Comparison of ENCODE assay signal across 19 cellular contexts in the genomic region with DNA sequence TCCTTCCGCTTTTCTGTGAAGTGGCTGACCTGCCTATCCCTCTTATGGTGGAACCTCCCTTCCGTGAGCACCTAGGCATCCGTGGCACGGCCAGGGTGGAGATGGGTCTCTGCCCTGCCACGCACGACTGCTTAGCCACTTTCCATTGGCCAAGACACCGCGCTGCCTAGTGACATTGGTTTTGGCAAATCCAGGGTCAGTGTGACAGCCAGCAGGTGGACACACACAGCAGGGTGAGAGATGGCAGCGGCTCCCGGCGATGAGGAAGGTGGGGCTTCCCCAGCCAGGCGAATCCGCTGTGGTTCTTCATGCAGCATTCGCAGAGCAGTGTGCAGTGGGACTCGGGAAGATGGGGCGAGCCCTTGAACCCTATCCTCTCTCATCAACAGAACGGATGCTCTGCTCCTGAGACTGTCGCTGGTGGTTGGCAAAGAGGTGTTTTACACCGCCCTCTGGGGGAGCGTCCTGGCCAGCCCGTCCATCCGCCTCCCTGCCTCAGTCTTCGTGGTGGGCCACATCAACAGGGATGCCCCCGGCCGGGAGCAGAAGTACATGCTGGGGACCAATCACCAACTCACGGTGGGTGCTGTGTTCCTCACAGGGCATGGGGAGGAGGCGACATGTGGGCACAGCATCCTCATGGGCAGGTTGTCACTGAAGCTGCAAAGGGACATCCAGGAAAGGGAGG. TPM values are rescaled to one million over a fixed set of nuclear protein-coding genes. Genes with fewer than 3 reads are reported as not detected.
A peak's percentile ranks its signal among the peaks of the same experiment; 100 is the strongest.
DNase-seq lines count a peak whose midpoint lies in the region; ATAC-seq and TF ChIP-seq lines count a peak whose summit lies in the region.
"Had no signal": no experiment of that assay in that cellular context is flagged by ENCODE, and none has a peak within 500 bp of the region (broad histone marks: within the 10 kb centered on the region; RNA-seq: fewer than 3 reads in every experiment).

No MANE protein-coding gene starts in this region.

- in situ Hi-C loops in Panc1 (cut with HindIII; ENCODE audit: low pct_unique_long_range_greater_than_20kb, low sequenced_read_pairs), result no loop called here

- H3K79me1 ChIP-seq in trophoblast cell (ENCODE audit: low read length), result peaks cover 30% of the 10 kb centered on the region

- H2AFZ ChIP-seq in trophoblast cell (ENCODE audit: insufficient read depth, low read length, poor library complexity), result no peak overlapping the region

- intact Hi-C loops in activated CD4-positive, alpha-beta memory T cell treated with anti-CD3 and anti-CD28 coated beads for 36 hours (cut with micrococcal nuclease), result loop anchor here (1.0 kb wide), 2 partner anchors 55 to 67 kb away; no protein-coding TSS in a partner anchor
- intact Hi-C loops in Panc1 (cut with micrococcal nuclease; ENCODE audit: unreplicated experiment), result loop anchor here (1.0 kb wide), 1 partner anchor 67 kb away; no protein-coding TSS in a partner anchor

- H3K79me2 ChIP-seq in trophoblast cell (ENCODE audit: control insufficient read depth, insufficient read depth, low read length, poor library complexity), result peaks cover 2% of the 10 kb centered on the region

- DNase-seq in activated CD4-positive, alpha-beta memory T cell treated with anti-CD3 and anti-CD28 coated beads, Interleukin-2, amount 10 ng/mL, durations not matched to agents 7 days and 5 days, result no peak
- no peak for DNase-seq in activated CD4-positive, alpha-beta memory T cell treated with anti-CD3 and anti-CD28 coated beads for 36 hours
- DNase-seq in Panc1 (ENCODE audit: low read depth, low spot score), result no peak
- DNase-seq in cerebellum (ENCODE audit: low spot score), result peak; percentile 74
- DNase-seq in trophoblast cell, result no peak
- no peak for DNase-seq in CD1c-positive myeloid dendritic cell (ENCODE audit: extremely low spot score)
- DNase-seq: 8988T; BE2C; CD4-positive, alpha-beta T cell; NCI-H1105 treated with DMSO at 0.1 percent for 48 hours; NCI-H1694; NCI-H2227 treated with DMSO at 0.1 percent for 48 hours; NCI-H510A treated with DMSO at 0.1 percent for 48 hours; NCI-H82; Peyer's patch; Right ventricle myocardium superior had no signal

- no TSS peak for BruUV-seq in Panc1 (replicated peaks; lab: Mats Ljungman, UMichigan)

- H2BK120ac ChIP-seq in trophoblast cell (ENCODE audit: insufficient read depth, low read length, poor library complexity), result peak overlapping the region; percentile 23

- peak overlapping the region; percentile 63 for H2BK12ac ChIP-seq in trophoblast cell (ENCODE audit: low read length)

- POLR2A ChIA-PET in activated CD4-positive, alpha-beta memory T cell treated with anti-CD3 and anti-CD28 coated beads, Interleukin-2, amount 10 ng/mL, durations not matched to agents 7 days and 5 days (lab: Charles Lee), result interaction anchor here (0.6 to 0.8 kb wide), 2 partner anchors 54 to 80 kb away, joined by 3 read pairs; no protein-coding TSS in a partner anchor
- POLR2A ChIA-PET in activated CD4-positive, alpha-beta memory T cell treated with anti-CD3 and anti-CD28 coated beads for 36 hours (lab: Charles Lee), result no interaction called here
- POLR2A ChIA-PET in Panc1 (lab: Charles Lee), result no interaction called here

- H3K18ac ChIP-seq in trophoblast cell (ENCODE audit: low read length), result peak overlapping the region; percentile 32

- H3K27me3 Mint-ChIP-seq in activated CD4-positive, alpha-beta memory T cell treated with anti-CD3 and anti-CD28 coated beads, Interleukin-2, amount 10 ng/mL, durations not matched to agents 7 days and 5 days, result no peaks in the 10 kb centered on the region
- H3K27me3 Mint-ChIP-seq in activated CD4-positive, alpha-beta memory T cell treated with anti-CD3 and anti-CD28 coated beads for 36 hours, result no peaks in the 10 kb centered on the region
- H3K27me3 Mint-ChIP-seq: CD4-positive, alpha-beta T cell had no signal

- H3K9me3 Mint-ChIP-seq in activated CD4-positive, alpha-beta memory T cell treated with anti-CD3 and anti-CD28 coated beads, Interleukin-2, amount 10 ng/mL, durations not matched to agents 7 days and 5 days, result no peaks in the 10 kb centered on the region
- H3K9me3 Mint-ChIP-seq in activated CD4-positive, alpha-beta memory T cell treated with anti-CD3 and anti-CD28 coated beads for 36 hours, result no peaks in the 10 kb centered on the region
- H3K9me3 Mint-ChIP-seq: CD4-positive, alpha-beta T cell had no signal

- H3K27me3 ChIP-seq in Panc1 (ENCODE audit: control insufficient read depth, insufficient read depth, low read length) (no peaks in the 10 kb centered on the region), trophoblast cell (ENCODE audit: insufficient read depth, low read length) (no peaks in the 10 kb centered on the region)
- H3K27me3 ChIP-seq: BE2C, Peyer's patch had no signal

- no peak overlapping the region for H2BK5ac ChIP-seq in trophoblast cell (ENCODE audit: low read depth, low read length, poor library complexity)

- H3K4me3 Mint-ChIP-seq in activated CD4-positive, alpha-beta memory T cell treated with anti-CD3 and anti-CD28 coated beads, Interleukin-2, amount 10 ng/mL, durations not matched to agents 7 days and 5 days, result no peak overlapping the region
- H3K4me3 Mint-ChIP-seq in activated CD4-positive, alpha-beta memory T cell treated with anti-CD3 and anti-CD28 coated beads for 36 hours, result no peak overlapping the region
- H3K4me3 Mint-ChIP-seq: CD4-positive, alpha-beta T cell had no signal

- H3K4me3 ChIP-seq in Panc1 (ENCODE audit: low read depth in 2 of 2, low read length in 2 of 2) (no peak overlapping the region), trophoblast cell (ENCODE audit: low read depth, low read length) (no peak overlapping the region)
- H3K4me3 ChIP-seq: K562, Peyer's patch had no signal

- peak overlapping the region; percentile 18 for H3K27ac Mint-ChIP-seq in activated CD4-positive, alpha-beta memory T cell treated with anti-CD3 and anti-CD28 coated beads, Interleukin-2, amount 10 ng/mL, durations not matched to agents 7 days and 5 days
- H3K27ac Mint-ChIP-seq in activated CD4-positive, alpha-beta memory T cell treated with anti-CD3 and anti-CD28 coated beads for 36 hours, result no peak overlapping the region
- H3K27ac Mint-ChIP-seq: CD4-positive, alpha-beta T cell had no signal

- peak overlapping the region; percentile 31 for H3K4ac ChIP-seq in trophoblast cell (ENCODE audit: low read depth, low read length)

- no peak overlapping the region for H3K9ac ChIP-seq in trophoblast cell (ENCODE audit: low read length)

- H2AK5ac ChIP-seq in trophoblast cell (ENCODE audit: low read length), result peak overlapping the region; percentile 25

- no peak overlapping the region for H4K12ac ChIP-seq in trophoblast cell (ENCODE audit: low read depth, low read length)

- H3K9me3 ChIP-seq in Panc1 (ENCODE audit: control insufficient read depth, insufficient read depth, low read depth, low read length) (no peaks in the 10 kb centered on the region), trophoblast cell (ENCODE audit: insufficient read depth, low read depth, low read length) (no peaks in the 10 kb centered on the region)
- H3K9me3 ChIP-seq: BE2C, Peyer's patch had no signal

- peak overlapping the region; percentile 18 for H3K14ac ChIP-seq in trophoblast cell (ENCODE audit: low read length)

- CTCF ChIA-PET in activated CD4-positive, alpha-beta memory T cell treated with anti-CD3 and anti-CD28 coated beads, Interleukin-2, amount 10 ng/mL, durations not matched to agents 7 days and 5 days (lab: Charles Lee), result interaction anchor here (0.8 to 5.2 kb wide), 7 partner anchors 9 to 113 kb away, joined by 3 to 59 read pairs (median 5); a partner anchor contains a TSS
- CTCF ChIA-PET in activated CD4-positive, alpha-beta memory T cell treated with anti-CD3 and anti-CD28 coated beads for 36 hours (lab: Charles Lee), result interaction anchor here (1.4 to 3.9 kb wide), 8 partner anchors 15 to 149 kb away, joined by 3 to 37 read pairs (median 6); no protein-coding TSS in a partner anchor
- CTCF ChIA-PET in Panc1 (lab: Charles Lee), result interaction anchor here (1.0 kb wide), 1 partner anchor 53 kb away, joined by 3 read pairs; no protein-coding TSS in a partner anchor

- peak overlapping the region; percentile 36 for H4K91ac ChIP-seq in trophoblast cell (ENCODE audit: low read depth, low read length)

- H3K4me1 ChIP-seq in Panc1 (ENCODE audit: control insufficient read depth, insufficient read depth, low read length) (peaks cover 21% of the 10 kb centered on the region), trophoblast cell (ENCODE audit: control insufficient read depth in 1 of 2, insufficient read depth in 2 of 2, low read length in 2 of 2) (peaks cover 31 to 33% of the 10 kb centered on the region in 2 experiments)
- H3K4me1 ChIP-seq: BE2C, Peyer's patch had no signal

- peaks cover 27% of the 10 kb centered on the region for H3K36me3 Mint-ChIP-seq in activated CD4-positive, alpha-beta memory T cell treated with anti-CD3 and anti-CD28 coated beads, Interleukin-2, amount 10 ng/mL, durations not matched to agents 7 days and 5 days (ENCODE audit: low read depth)
- peaks cover 23% of the 10 kb centered on the region for H3K36me3 Mint-ChIP-seq in activated CD4-positive, alpha-beta memory T cell treated with anti-CD3 and anti-CD28 coated beads for 36 hours

- no peak overlapping the region for H3K23ac ChIP-seq in trophoblast cell (ENCODE audit: low read length)

- H3K4me2 ChIP-seq in trophoblast cell (ENCODE audit: low read length), result no peak overlapping the region

- H3K27ac ChIP-seq in Panc1 (ENCODE audit: low read length), result 0 out of 2 replicates have a peak overlapping the region, but pooled peaks have one; percentile 34
- H3K27ac ChIP-seq in trophoblast cell (ENCODE audit: low read depth, low read length), result peak overlapping the region; percentile 39
- H3K27ac ChIP-seq: Peyer's patch had no signal

- WGBS in trophoblast cell (ENCODE audit: extremely low coverage, insufficient coverage, insufficient read length), result no CpG with 5 or more reads among the region's 27 CpGs

- peaks cover 46% of the 10 kb centered on the region for H3K4me1 Mint-ChIP-seq in activated CD4-positive, alpha-beta memory T cell treated with anti-CD3 and anti-CD28 coated beads, Interleukin-2, amount 10 ng/mL, durations not matched to agents 7 days and 5 days
- peaks cover 34% of the 10 kb centered on the region for H3K4me1 Mint-ChIP-seq in activated CD4-positive, alpha-beta memory T cell treated with anti-CD3 and anti-CD28 coated beads for 36 hours (ENCODE audit: low read depth)

- TF ChIP-seq CTCF in Panc1 (IDR thresholded peaks at IDR 0.05), result no peak

- no peak for ATAC-seq in Panc1
- ATAC-seq in GM19351 (IDR thresholded peaks at IDR 0.05; ENCODE audit: unreplicated experiment), result no peak
- ATAC-seq in HG02763 (IDR thresholded peaks at IDR 0.05; ENCODE audit: unreplicated experiment), result no peak

- no peaks in the 10 kb centered on the region for H3K36me3 ChIP-seq in Panc1 (ENCODE audit: control insufficient read depth, insufficient read depth, low read length)
- peaks cover 8 to 13% of the 10 kb centered on the region in 2 experiments for H3K36me3 ChIP-seq in trophoblast cell (ENCODE audit: control insufficient read depth in 1 of 2, insufficient read depth in 2 of 2, low read length in 2 of 2)
- H3K36me3 ChIP-seq: BE2C had no signal

- H4K8ac ChIP-seq in trophoblast cell (ENCODE audit: low read depth, low read length), result no peak overlapping the region

RNA-seq across cellular contexts. Expression of a gene that starts 51.8 kb away (rescaled TPM):
- total RNA-seq in activated CD4-positive, alpha-beta memory T cell treated with anti-CD3 and anti-CD28 coated beads, Interleukin-2, amount 10 ng/mL, durations not matched to agents 7 days and 5 days, result 10 to 100 TPM; 23.1 to 24.9 TPM
- total RNA-seq in activated CD4-positive, alpha-beta memory T cell treated with anti-CD3 and anti-CD28 coated beads for 36 hours, result 10 to 100 TPM; 19.4 to 19.6 TPM
- 31.0 TPM for total RNA-seq in Panc1 (2021; ENCODE audit: unreplicated experiment)
- polyA plus RNA-seq in Panc1 (2012; ENCODE audit: insufficient read length), result 23.5 TPM
- total RNA-seq in cerebellum, result 23.8 TPM
- polyA plus RNA-seq in trophoblast cell (2013), result 26.7 and 27.3 TPM in 2 replicates
